Comparison of ENCODE assay signal across 29 cellular contexts in genomic region chr3:82628385-82629014, GRCh38.
"Had no signal": no experiment of that assay in that cellular context is flagged by ENCODE, and none has a peak within 500 bp of the region (broad histone marks: within the 10 kb centered on the region; RNA-seq: fewer than 3 reads in every experiment).

No MANE protein-coding gene starts in this region.

- H3K4me3 ChIP-seq: psoas muscle, right lobe of liver, sigmoid colon, stomach, thoracic aorta, thyroid gland, tibial nerve, upper lobe of left lung, vagina had no signal

- H3K9me3 ChIP-seq: neutrophil, right lobe of liver, thoracic aorta, thyroid gland, upper lobe of left lung, vagina had no signal

- DNase-seq: nephron progenitor cell; nucleus accumbens; posterior cingulate gyrus; psoas muscle; right cardiac atrium; right lobe of liver; sigmoid colon; small intestine; stimulated activated CD4-positive, alpha-beta T cell treated with anti-CD3 and anti-CD28 coated beads, Interleukin-15, amount 100 ng/mL, for 24 hours; stimulated activated CD4-positive, alpha-beta T cell treated with anti-CD3 and anti-CD28 coated beads, Interleukin-2, amount 100 ng/mL, for 24 hours; stimulated activated CD4-positive, alpha-beta T cell treated with anti-CD3 and anti-CD28 coated beads, Interleukin-2, amount 100 ng/mL, for 48 hours; stimulated activated CD4-positive, alpha-beta T cell treated with anti-CD3 and anti-CD28 coated beads, Interleukin-4, amount 100 ng/mL, for 24 hours; stimulated activated naive B cell treated with anti-CD40 and anti-IgM and Interleukin-4, amounts not matched to agents 10 μg/mL and 1 μg/mL and 100 μg/mL, for 72 hours; stimulated activated naive CD4-positive, alpha-beta T cell treated with Interleukin-2 at 50 U/mL for 16 hours; stomach; thyroid gland; trophoblast cell; upper lobe of left lung had no signal

- H3K27ac Mint-ChIP-seq: natural killer cell treated with Interleukin-12 subunit alpha and Interleukin-12 subunit beta and Interleukin-15 and Interleukin-18, amount 100 ng/mL, for 72 hours; nephron progenitor cell; progenitor cell of endocrine pancreas; stimulated activated effector memory CD8-positive, alpha-beta T cell treated with anti-CD3 and anti-CD28 coated beads, Interleukin-12 subunit alpha, Interleukin-12 subunit beta, amount 100 ng/mL, for 72 hours; stimulated activated naive B cell treated with anti-CD40 and anti-IgM and Interleukin-4, amounts not matched to agents 10 μg/mL and 1 μg/mL and 100 μg/mL, for 72 hours; stimulated activated naive CD8-positive, alpha-beta T cell treated with anti-CD3 and anti-CD28 coated beads, Interleukin-15, Interleukin-2, amounts not matched to agents 100 ng/mL and 50 ng/mL, for 24 hours had no signal

- FAIRE-seq: urothelium cell line had no signal

- H3K79me2 ChIP-seq: parathyroid adenoma had no signal

- H3K4me1 ChIP-seq: parathyroid adenoma, psoas muscle, right lobe of liver, sigmoid colon, stomach, thyroid gland, tibial nerve, upper lobe of left lung, vagina had no signal

- H3K27me3 ChIP-seq: neutrophil, right lobe of liver, sigmoid colon, stomach, thyroid gland, tibial nerve, upper lobe of left lung, vagina had no signal

- H3K27me3 Mint-ChIP-seq: natural killer cell treated with Interleukin-12 subunit alpha and Interleukin-12 subunit beta and Interleukin-15 and Interleukin-18, amount 100 ng/mL, for 72 hours; progenitor cell of endocrine pancreas; stimulated activated naive B cell treated with anti-CD40 and anti-IgM and Interleukin-4, amounts not matched to agents 10 μg/mL and 1 μg/mL and 100 μg/mL, for 72 hours; stimulated activated naive CD8-positive, alpha-beta T cell treated with anti-CD3 and anti-CD28 coated beads, Interleukin-15, Interleukin-2, amounts not matched to agents 100 ng/mL and 50 ng/mL, for 24 hours had no signal

- H3K4me3 Mint-ChIP-seq: natural killer cell treated with Interleukin-12 subunit alpha and Interleukin-12 subunit beta and Interleukin-15 and Interleukin-18, amount 100 ng/mL, for 72 hours; nephron progenitor cell; neural crest cell; stimulated activated effector memory CD8-positive, alpha-beta T cell treated with anti-CD3 and anti-CD28 coated beads, Interleukin-12 subunit alpha, Interleukin-12 subunit beta, amount 100 ng/mL, for 72 hours; stimulated activated naive B cell treated with anti-CD40 and anti-IgM and Interleukin-4, amounts not matched to agents 10 μg/mL and 1 μg/mL and 100 μg/mL, for 72 hours; stimulated activated naive CD8-positive, alpha-beta T cell treated with anti-CD3 and anti-CD28 coated beads, Interleukin-15, Interleukin-2, amounts not matched to agents 100 ng/mL and 50 ng/mL, for 24 hours had no signal

- H3K36me3 ChIP-seq: neutrophil, right lobe of liver, sigmoid colon, stomach, thoracic aorta, thyroid gland, tibial nerve, upper lobe of left lung, vagina had no signal

- ATAC-seq: natural killer cell treated with Interleukin-12 subunit alpha and Interleukin-12 subunit beta and Interleukin-15 and Interleukin-18, amount 100 ng/mL, for 72 hours; psoas muscle; right cardiac atrium; right lobe of liver; stimulated activated effector memory CD8-positive, alpha-beta T cell treated with anti-CD3 and anti-CD28 coated beads, Interleukin-12 subunit alpha, Interleukin-12 subunit beta, amount 100 ng/mL, for 72 hours; stimulated activated naive B cell treated with anti-CD40 and anti-IgM and Interleukin-4, amounts not matched to agents 10 μg/mL and 1 μg/mL and 100 μg/mL, for 72 hours had no signal

- H2AFZ ChIP-seq: parathyroid adenoma had no signal

- H3K36me3 Mint-ChIP-seq: stimulated activated effector memory CD8-positive, alpha-beta T cell treated with anti-CD3 and anti-CD28 coated beads, Interleukin-12 subunit alpha, Interleukin-12 subunit beta, amount 100 ng/mL, for 72 hours; stimulated activated naive B cell treated with anti-CD40 and anti-IgM and Interleukin-4, amounts not matched to agents 10 μg/mL and 1 μg/mL and 100 μg/mL, for 72 hours had no signal

- H3K9ac ChIP-seq: parathyroid adenoma had no signal

- H3K27ac ChIP-seq: neutrophil, parathyroid adenoma, psoas muscle, right lobe of liver, sigmoid colon, stomach, thoracic aorta, thyroid gland, tibial nerve, upper lobe of left lung, vagina had no signal

- H3K4me1 Mint-ChIP-seq: stimulated activated effector memory CD8-positive, alpha-beta T cell treated with anti-CD3 and anti-CD28 coated beads, Interleukin-12 subunit alpha, Interleukin-12 subunit beta, amount 100 ng/mL, for 72 hours; stimulated activated naive B cell treated with anti-CD40 and anti-IgM and Interleukin-4, amounts not matched to agents 10 μg/mL and 1 μg/mL and 100 μg/mL, for 72 hours had no signal
